ENCODE assay signal across 8 cellular contexts in genomic region chr17:7914771-7915610, GRCh38. TPM values are rescaled to one million over a fixed set of nuclear protein-coding genes. Genes with fewer than 3 reads are reported as not detected.
DNase-seq lines count a peak whose midpoint lies in the region; ATAC-seq lines count a peak whose summit lies in the region.

No MANE protein-coding gene starts in this region.

- peak overlapping the region; percentile 45 to 87 for H3K27ac Mint-ChIP-seq in stimulated activated naive CD8-positive, alpha-beta T cell treated with anti-CD3 and anti-CD28 coated beads, Interleukin-15, amount 100 ng/mL, for 72 hours

- H3K4me1 Mint-ChIP-seq in stimulated activated naive CD8-positive, alpha-beta T cell treated with anti-CD3 and anti-CD28 coated beads, Interleukin-15, amount 100 ng/mL, for 72 hours, result peaks cover 30% of the 10 kb centered on the region

- DNase-seq in Jurkat, Clone E6-1 (ENCODE audit: low read depth, low spot score), result no peak
- DNase-seq in anterior cingulate cortex (lab: John Stamatoyannopoulos, UW), result peak in 30 of 58 donors; percentile 36 to 80 (median 66)
- DNase-seq in inferior parietal cortex (ENCODE audit: extremely low spot score), result peak; percentile 15
- no peak for DNase-seq in stimulated activated naive CD8-positive, alpha-beta T cell treated with anti-CD3 and anti-CD28 coated beads, Interleukin-15, amount 100 ng/mL, for 72 hours
- no peak for DNase-seq in activated CD4-positive, alpha-beta T cell treated with anti-CD3 and anti-CD28 coated beads, Interleukin-2, amount 50 U/mL, for 4 hours
- DNase-seq in GM19240 (ENCODE audit: insufficient read length, low spot score), result no peak
- no peak for DNase-seq in KBM-7

- H3K9me3 Mint-ChIP-seq in stimulated activated naive CD8-positive, alpha-beta T cell treated with anti-CD3 and anti-CD28 coated beads, Interleukin-15, amount 100 ng/mL, for 72 hours, result no peaks in the 10 kb centered on the region

- in situ Hi-C loops in KBM-7 (cut with MboI; ENCODE audit: low pct_unique_long_range_greater_than_20kb, low sequenced_read_pairs), result no loop called here

- H3K4me3 ChIP-seq in Jurkat, Clone E6-1 (ENCODE audit: low read length), result peak overlapping the region; percentile 62

- ATAC-seq in GM19397 (IDR thresholded peaks at IDR 0.05; ENCODE audit: unreplicated experiment), result peak; percentile 21
- no peak for ATAC-seq in stimulated activated naive CD8-positive, alpha-beta T cell treated with anti-CD3 and anti-CD28 coated beads, Interleukin-15, amount 100 ng/mL, for 72 hours

- H3K4me3 Mint-ChIP-seq in stimulated activated naive CD8-positive, alpha-beta T cell treated with anti-CD3 and anti-CD28 coated beads, Interleukin-15, amount 100 ng/mL, for 72 hours, result peak overlapping the region; percentile 87 to 95

- H3K27me3 Mint-ChIP-seq in stimulated activated naive CD8-positive, alpha-beta T cell treated with anti-CD3 and anti-CD28 coated beads, Interleukin-15, amount 100 ng/mL, for 72 hours, result no peaks in the 10 kb centered on the region

RNA-seq across cellular contexts. Expression of gene RNF227, which starts 1.1 kb away (rescaled TPM):
- polyA plus RNA-seq in Jurkat, Clone E6-1 (2012; ENCODE audit: insufficient read depth, insufficient read length), result 2.8 TPM

RNA-seq across cellular contexts. Expression of gene KCNAB3, which starts 14.7 kb away (rescaled TPM):
- polyA plus RNA-seq in Jurkat, Clone E6-1 (2012; ENCODE audit: insufficient read depth, insufficient read length), result 21.4 TPM

RNA-seq across cellular contexts. Expression of gene TRAPPC1, which starts 16.8 kb away (rescaled TPM):
- polyA plus RNA-seq in Jurkat, Clone E6-1 (2012; ENCODE audit: insufficient read depth, insufficient read length), result 239 TPM

RNA-seq across cellular contexts. Expression of gene CNTROB, which starts 17.0 kb away (rescaled TPM):
- 95.8 TPM for polyA plus RNA-seq in Jurkat, Clone E6-1 (2012; ENCODE audit: insufficient read depth, insufficient read length)

RNA-seq across cellular contexts. Expression of gene CHD3, which starts 26.4 kb away (rescaled TPM):
- 180 TPM for polyA plus RNA-seq in Jurkat, Clone E6-1 (2012; ENCODE audit: insufficient read depth, insufficient read length)

Comparison
In these comparisons a context has a peak if more than half of its experiments do, and no peak if none do; other contexts are left out.
1. DNase-seq: peak in anterior cingulate cortex (30 of 58) and inferior parietal cortex (single experiment); none in Jurkat, Clone E6-1 (single experiment), stimulated activated naive CD8-positive, alpha-beta T cell treated with anti-CD3 and anti-CD28 coated beads, Interleukin-15, amount 100 ng/mL, for 72 hours (0 of 2), activated CD4-positive, alpha-beta T cell treated with anti-CD3 and anti-CD28 coated beads, Interleukin-2, amount 50 U/mL, for 4 hours (0 of 2), GM19240 (single experiment) and KBM-7 (single experiment).